Comparison of ENCODE assay signal across 13 cellular contexts in the genomic region with DNA sequence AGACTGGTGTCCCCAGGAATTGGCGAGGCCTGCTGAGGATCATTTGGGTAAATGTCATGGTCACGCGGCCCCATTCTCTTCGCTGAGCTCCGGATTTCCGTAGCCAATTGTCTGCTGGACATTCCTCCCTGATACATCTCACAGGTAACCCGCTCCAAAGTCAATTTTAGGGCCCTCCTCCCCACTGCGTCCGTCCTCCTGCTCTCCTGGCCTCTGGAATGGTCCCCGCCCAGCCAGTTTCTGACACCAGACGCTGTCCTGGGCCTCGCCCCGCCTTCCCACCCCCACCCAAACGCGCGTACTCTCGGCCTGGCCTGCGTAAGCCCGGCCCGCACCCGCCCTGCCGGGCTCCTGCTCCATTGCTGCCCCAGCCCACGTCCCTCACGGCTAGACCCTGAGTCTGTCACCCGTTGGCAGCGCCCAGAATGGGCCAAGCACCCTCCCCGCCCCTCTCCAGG.
DNase-seq lines count a peak whose midpoint lies in the region; ATAC-seq, FAIRE-seq and TF ChIP-seq lines count a peak whose summit lies in the region.
"Had no signal": no experiment of that assay in that cellular context is flagged by ENCODE, and none has a peak within 500 bp of the region (broad histone marks: within the 10 kb centered on the region; RNA-seq: fewer than 3 reads in every experiment).

No MANE protein-coding gene starts in this region.

- no peaks in the 10 kb centered on the region; the same call in 1 of the 2 replicates for H3K36me3 ChIP-seq in ES-I3 (ENCODE audit: insufficient read depth, low read length)

- no peak for TF ChIP-seq CTCF in activated CD8-positive, alpha-beta T cell treated with anti-CD3 and anti-CD28 coated beads for 36 hours (IDR thresholded peaks at IDR 0.05)
- TF ChIP-seq CTCF in retinal pigment epithelial cell (conservative IDR thresholded peaks at IDR 0.05; ENCODE audit: low read depth, low read length), result no peak

- peak overlapping the region; percentile 12; the same call in 1 of the 2 replicates for H3K9ac ChIP-seq in ES-I3 (ENCODE audit: low read depth, low read length)

- H3K9me3 Mint-ChIP-seq in activated CD8-positive, alpha-beta T cell treated with anti-CD3 and anti-CD28 coated beads for 36 hours, result peaks cover 5% of the 10 kb centered on the region

- no peak for DNase-seq in activated CD8-positive, alpha-beta T cell treated with anti-CD3 and anti-CD28 coated beads for 36 hours
- DNase-seq in iPS-NIHi7 (ENCODE audit: extremely low spot score), result peak; percentile 60
- DNase-seq in retinal pigment epithelial cell (ENCODE audit: low read depth), result no peak
- no peak for DNase-seq in frontal cortex (ENCODE audit: low spot score in 2 of 2)
- DNase-seq in iPS-NIHi11 (ENCODE audit: low spot score), result no peak
- DNase-seq in midbrain (lab: John Stamatoyannopoulos, UW), result no peak
- DNase-seq: activated CD4-positive, alpha-beta T cell treated with anti-CD3 and anti-CD28 coated beads, Interleukin-2, amount 50 U/mL, for 48 hours; erythroblast; NCI-H2227 treated with DMSO at 0.1 percent for 48 hours had no signal

- no peaks in the 10 kb centered on the region for H3K27me3 Mint-ChIP-seq in activated CD8-positive, alpha-beta T cell treated with anti-CD3 and anti-CD28 coated beads for 36 hours

- POLR2A ChIA-PET in activated CD8-positive, alpha-beta T cell treated with anti-CD3 and anti-CD28 coated beads for 36 hours (lab: Charles Lee), result interaction anchor here (1.6 to 7.2 kb wide), 3 partner anchors 9 to 33 kb away, joined by 3 to 87 read pairs (median 9); no protein-coding TSS in a partner anchor

- peaks cover 67% of the 10 kb centered on the region for H3K4me1 Mint-ChIP-seq in activated CD8-positive, alpha-beta T cell treated with anti-CD3 and anti-CD28 coated beads for 36 hours (ENCODE audit: low read depth)

- no peak for FAIRE-seq in frontal cortex (lab: Jason Lieb, UNC)
- FAIRE-seq: H54 had no signal

- H3K4me1 ChIP-seq in ES-I3 (ENCODE audit: insufficient read depth, low read length), result peaks cover 6% of the 10 kb centered on the region

- H3K27ac Mint-ChIP-seq in activated CD8-positive, alpha-beta T cell treated with anti-CD3 and anti-CD28 coated beads for 36 hours, result peak overlapping the region; percentile 55

- intact Hi-C loops in activated CD8-positive, alpha-beta T cell treated with anti-CD3 and anti-CD28 coated beads for 36 hours (cut with micrococcal nuclease), result loop anchor here (5.0 kb wide), 1 partner anchor 48 kb away; no protein-coding TSS in a partner anchor

- H3K4me3 ChIP-seq in retinal pigment epithelial cell (ENCODE audit: low read length), result peak overlapping the region; percentile 17

- CTCF ChIA-PET in activated CD8-positive, alpha-beta T cell treated with anti-CD3 and anti-CD28 coated beads for 36 hours (lab: Charles Lee), result interaction anchor here (1.5 kb wide), 1 partner anchor 8 kb away, joined by 4 read pairs; no protein-coding TSS in a partner anchor

- no peak overlapping the region for H3K4me3 Mint-ChIP-seq in activated CD8-positive, alpha-beta T cell treated with anti-CD3 and anti-CD28 coated beads for 36 hours
- H3K4me3 Mint-ChIP-seq: CD14-positive monocyte had no signal

- H3K9me3 ChIP-seq in ES-I3 (ENCODE audit: control insufficient read depth, insufficient read depth, low read length), result no peaks in the 10 kb centered on the region

- H3K36me3 Mint-ChIP-seq in activated CD8-positive, alpha-beta T cell treated with anti-CD3 and anti-CD28 coated beads for 36 hours (ENCODE audit: low read depth), result peaks cover 20% of the 10 kb centered on the region

- no peak for ATAC-seq in activated CD8-positive, alpha-beta T cell treated with anti-CD3 and anti-CD28 coated beads for 36 hours
- no peak for ATAC-seq in HG03280 (IDR thresholded peaks at IDR 0.05; ENCODE audit: unreplicated experiment)
